8 cellular contexts compared by ENCODE assay signal in the genomic region with DNA sequence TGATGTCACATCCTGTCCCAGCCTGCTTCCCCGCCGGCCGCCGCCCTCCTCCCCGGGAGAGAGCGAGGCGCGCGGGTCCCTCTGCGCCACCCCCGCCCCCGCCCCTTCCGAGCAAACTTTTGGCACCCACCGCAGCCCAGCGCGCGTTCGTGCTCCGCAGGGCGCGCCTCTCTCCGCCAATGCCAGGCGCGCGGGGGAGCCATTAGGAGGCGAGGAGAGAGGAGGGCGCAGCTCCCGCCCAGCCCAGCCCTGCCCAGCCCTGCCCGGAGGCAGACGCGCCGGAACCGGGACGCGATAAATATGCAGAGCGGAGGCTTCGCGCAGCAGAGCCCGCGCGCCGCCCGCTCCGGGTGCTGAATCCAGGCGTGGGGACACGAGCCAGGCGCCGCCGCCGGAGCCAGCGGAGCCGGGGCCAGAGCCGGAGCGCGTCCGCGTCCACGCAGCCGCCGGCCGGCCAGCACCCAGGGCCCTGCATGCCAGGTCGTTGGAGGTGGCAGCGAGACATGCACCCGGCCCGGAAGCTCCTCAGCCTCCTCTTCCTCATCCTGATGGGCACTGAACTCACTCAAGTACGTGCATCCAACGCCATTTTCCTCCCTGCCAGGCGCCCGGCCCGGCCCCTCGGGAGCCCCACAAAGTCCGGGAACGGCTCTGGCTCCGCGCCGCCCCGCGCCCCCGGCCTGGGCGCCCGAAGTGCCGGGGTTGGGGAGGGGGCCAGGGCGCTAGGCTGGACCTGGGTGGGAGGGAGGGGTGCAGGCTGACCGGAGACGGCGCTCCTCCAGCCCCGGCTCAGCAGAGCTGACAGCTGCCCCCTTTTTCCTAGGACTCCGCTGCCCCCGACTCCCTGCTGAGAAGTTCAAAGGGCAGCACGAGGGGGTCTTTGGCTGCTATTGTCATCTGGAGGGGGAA. TPM values are rescaled to one million over a fixed set of nuclear protein-coding genes. Genes with fewer than 3 reads are reported as not detected.
DNase-seq lines count a peak whose midpoint lies in the region; ATAC-seq and TF ChIP-seq lines count a peak whose summit lies in the region.

No MANE protein-coding gene starts in this region.

- in situ Hi-C loops in HAP-1 (cut with MboI; ENCODE audit: low sequenced_read_pairs), result no loop called here

- intact Hi-C loops in left cardiac atrium (cut with DNase I), result loop anchor here in 1 of 2 donors (10.0 kb wide), 1 partner anchor 371 kb away; no protein-coding TSS in a partner anchor
- intact Hi-C loops in posterior vena cava (cut with DNase I), result no loop called here

- DNase-seq in DMS114 treated with DMSO at 0.1 percent for 48 hours (lab: John Stamatoyannopoulos, UW; ENCODE audit: unreplicated experiment), result peak; percentile 65
- peak; percentile 38 for DNase-seq in RWPE2 (ENCODE audit: low spot score)
- peak; percentile 74 for DNase-seq in left cardiac atrium
- peak; percentile 90 for DNase-seq in posterior vena cava (ENCODE audit: low spot score)
- no peak for DNase-seq in HAP-1 (ENCODE audit: low spot score in 2 of 2)
- DNase-seq in stimulated activated effector memory CD8-positive, alpha-beta T cell treated with anti-CD3 and anti-CD28 coated beads, Interleukin-12 subunit alpha, Interleukin-12 subunit beta, amount 100 ng/mL, for 72 hours (ENCODE audit: low spot score in 2 of 2), result no peak

- H3K9me3 ChIP-seq in RWPE2 (ENCODE audit: severe bottlenecking) (no peaks in the 10 kb centered on the region), HAP-1 (no peaks in the 10 kb centered on the region)

- ATAC-seq in RWPE2 (ENCODE audit: low read depth) (peak; percentile 21; the same call in 1 of the 3 replicates), left cardiac atrium (peak; percentile 87 to 92), HG03439 (IDR thresholded peaks at IDR 0.05; ENCODE audit: unreplicated experiment) (no peak), HG03196 (IDR thresholded peaks at IDR 0.05; ENCODE audit: unreplicated experiment) (no peak)
- ATAC-seq in stimulated activated effector memory CD8-positive, alpha-beta T cell treated with anti-CD3 and anti-CD28 coated beads, Interleukin-12 subunit alpha, Interleukin-12 subunit beta, amount 100 ng/mL, for 72 hours, result no peak

- TF ChIP-seq CTCF in RWPE2 (IDR thresholded peaks at IDR 0.05; ENCODE audit: poor library complexity, severe bottlenecking), result no peak

- no peak overlapping the region for H3K27ac Mint-ChIP-seq in stimulated activated effector memory CD8-positive, alpha-beta T cell treated with anti-CD3 and anti-CD28 coated beads, Interleukin-12 subunit alpha, Interleukin-12 subunit beta, amount 100 ng/mL, for 72 hours

- H3K27me3 ChIP-seq in RWPE2 (ENCODE audit: insufficient read depth, poor library complexity, severe bottlenecking) (peaks cover 42% of the 10 kb centered on the region), HAP-1 (ENCODE audit: low read depth) (no peaks in the 10 kb centered on the region)

- H3K36me3 ChIP-seq in RWPE2 (ENCODE audit: low read depth), result no peaks in the 10 kb centered on the region
- no peaks in the 10 kb centered on the region for H3K36me3 ChIP-seq in HAP-1 (replicated peaks)

- H3K4me3 Mint-ChIP-seq in stimulated activated effector memory CD8-positive, alpha-beta T cell treated with anti-CD3 and anti-CD28 coated beads, Interleukin-12 subunit alpha, Interleukin-12 subunit beta, amount 100 ng/mL, for 72 hours, result no peak overlapping the region

- no peak overlapping the region for H3K27ac ChIP-seq in RWPE2 (ENCODE audit: poor library complexity, severe bottlenecking)

- H3K36me3 Mint-ChIP-seq in stimulated activated effector memory CD8-positive, alpha-beta T cell treated with anti-CD3 and anti-CD28 coated beads, Interleukin-12 subunit alpha, Interleukin-12 subunit beta, amount 100 ng/mL, for 72 hours, result no peaks in the 10 kb centered on the region

- H3K4me3 ChIP-seq in RWPE2 (ENCODE audit: severe bottlenecking) (no peak overlapping the region), HAP-1 (no peak overlapping the region)

- no peaks in the 10 kb centered on the region for H3K9me3 Mint-ChIP-seq in stimulated activated effector memory CD8-positive, alpha-beta T cell treated with anti-CD3 and anti-CD28 coated beads, Interleukin-12 subunit alpha, Interleukin-12 subunit beta, amount 100 ng/mL, for 72 hours

- H3K4me1 Mint-ChIP-seq in stimulated activated effector memory CD8-positive, alpha-beta T cell treated with anti-CD3 and anti-CD28 coated beads, Interleukin-12 subunit alpha, Interleukin-12 subunit beta, amount 100 ng/mL, for 72 hours, result no peaks in the 10 kb centered on the region

- no peaks in the 10 kb centered on the region for H3K4me1 ChIP-seq in RWPE2 (ENCODE audit: insufficient read depth, poor library complexity, severe bottlenecking)
- no peaks in the 10 kb centered on the region for H3K4me1 ChIP-seq in HAP-1

RNA-seq across cellular contexts. Expression of gene OLFM1, which starts 12.0 kb away (rescaled TPM):
- total RNA-seq in left cardiac atrium (10 to 100 TPM; 13.9 to 25.5 TPM), posterior vena cava (10 to 100 TPM; 29.2 to 38.2 TPM)

Comparison
In these comparisons a context has a peak if more than half of its experiments do, and no peak if none do; other contexts are left out.
1. DNase-seq: peak in DMS114 treated with DMSO at 0.1 percent for 48 hours (single experiment), RWPE2 (single experiment), left cardiac atrium (single experiment) and posterior vena cava (single experiment); none in HAP-1 (0 of 2) and stimulated activated effector memory CD8-positive, alpha-beta T cell treated with anti-CD3 and anti-CD28 coated beads, Interleukin-12 subunit alpha, Interleukin-12 subunit beta, amount 100 ng/mL, for 72 hours (0 of 2).
2. ATAC-seq: peak in RWPE2 (single experiment) and left cardiac atrium (2 of 2); none in stimulated activated effector memory CD8-positive, alpha-beta T cell treated with anti-CD3 and anti-CD28 coated beads, Interleukin-12 subunit alpha, Interleukin-12 subunit beta, amount 100 ng/mL, for 72 hours (single experiment), HG03439 (single experiment) and HG03196 (single experiment).